24 cellular contexts compared by ENCODE assay signal in genomic region chr21:32507342-32507919, GRCh38.
"Had no signal": no experiment of that assay in that cellular context is flagged by ENCODE, and none has a peak within 500 bp of the region (broad histone marks: within the 10 kb centered on the region; RNA-seq: fewer than 3 reads in every experiment).

No MANE protein-coding gene starts in this region.

- H3K27ac Mint-ChIP-seq: activated B cell treated with CpG ODN at 0.5 μM for 24 hours; activated CD4-positive, alpha-beta T cell treated with anti-CD3 and anti-CD28 coated beads for 36 hours; activated naive CD8-positive, alpha-beta T cell treated with anti-CD3 and anti-CD28 coated beads for 36 hours; activated T-cell treated with anti-CD3 and anti-CD28 coated beads, Interleukin-2, amount 50 U/mL, for 24 hours; progenitor cell of endocrine pancreas; stimulated activated naive CD8-positive, alpha-beta T cell treated with anti-CD3 and anti-CD28 coated beads, Interleukin-15, Interleukin-2, amounts not matched to agents 100 ng/mL and 50 ng/mL, for 24 hours had no signal

- FAIRE-seq: keratinocyte had no signal

- H3K4me1 ChIP-seq: esophagus squamous epithelium, gastroesophageal sphincter, thyroid gland had no signal

- ATAC-seq: activated CD4-positive, alpha-beta T cell treated with anti-CD3 and anti-CD28 coated beads for 36 hours; gastroesophageal sphincter; left lobe of liver; naive thymus-derived CD8-positive, alpha-beta T cell had no signal

- H3K27me3 Mint-ChIP-seq: activated CD4-positive, alpha-beta T cell treated with anti-CD3 and anti-CD28 coated beads for 36 hours; activated naive CD8-positive, alpha-beta T cell treated with anti-CD3 and anti-CD28 coated beads for 36 hours; activated T-cell treated with anti-CD3 and anti-CD28 coated beads, Interleukin-2, amount 50 U/mL, for 24 hours; naive thymus-derived CD8-positive, alpha-beta T cell; progenitor cell of endocrine pancreas; stimulated activated naive CD8-positive, alpha-beta T cell treated with anti-CD3 and anti-CD28 coated beads, Interleukin-15, Interleukin-2, amounts not matched to agents 100 ng/mL and 50 ng/mL, for 24 hours had no signal

- H3K27me3 ChIP-seq: esophagus squamous epithelium, gastroesophageal sphincter, heart right ventricle, thyroid gland had no signal

- H3K9me3 Mint-ChIP-seq: activated naive CD8-positive, alpha-beta T cell treated with anti-CD3 and anti-CD28 coated beads for 36 hours; stimulated activated naive CD8-positive, alpha-beta T cell treated with anti-CD3 and anti-CD28 coated beads, Interleukin-15, Interleukin-2, amounts not matched to agents 100 ng/mL and 50 ng/mL, for 24 hours had no signal

- H3K4me1 Mint-ChIP-seq: activated B cell treated with CpG ODN at 0.5 μM for 24 hours; activated CD4-positive, alpha-beta T cell treated with anti-CD3 and anti-CD28 coated beads for 36 hours; activated naive CD8-positive, alpha-beta T cell treated with anti-CD3 and anti-CD28 coated beads for 36 hours had no signal

- H3K9me3 ChIP-seq: esophagus squamous epithelium, gastroesophageal sphincter, heart right ventricle, thyroid gland had no signal

- H3K4me3 ChIP-seq: esophagus squamous epithelium, gastroesophageal sphincter, heart right ventricle, lung, thyroid gland had no signal

- H3K4me3 Mint-ChIP-seq: activated B cell treated with CpG ODN at 0.5 μM for 24 hours; activated CD4-positive, alpha-beta T cell treated with anti-CD3 and anti-CD28 coated beads for 36 hours; activated naive CD8-positive, alpha-beta T cell treated with anti-CD3 and anti-CD28 coated beads for 36 hours; activated T-cell treated with anti-CD3 and anti-CD28 coated beads, Interleukin-2, amount 50 U/mL, for 24 hours; naive thymus-derived CD8-positive, alpha-beta T cell; stimulated activated naive CD8-positive, alpha-beta T cell treated with anti-CD3 and anti-CD28 coated beads, Interleukin-15, Interleukin-2, amounts not matched to agents 100 ng/mL and 50 ng/mL, for 24 hours had no signal

- H3K27ac ChIP-seq: esophagus squamous epithelium, gastroesophageal sphincter, thyroid gland had no signal

- DNase-seq: activated B cell treated with CpG ODN at 0.5 μM for 24 hours; activated CD4-positive, alpha-beta T cell treated with anti-CD3 and anti-CD28 coated beads for 36 hours; activated CD4-positive, alpha-beta T cell treated with anti-CD3 and anti-CD28 coated beads, Interleukin-2, amount 50 U/mL, for 4 hours; activated CD8-positive, alpha-beta memory T cell treated with anti-CD3 and anti-CD28 coated beads for 24 hours; activated CD8-positive, alpha-beta memory T cell treated with anti-CD3 and anti-CD28 coated beads, Interleukin-2, amount 50 U/mL, for 4 hours; activated naive CD4-positive, alpha-beta T cell treated with Interleukin-2 at 50 U/mL for 16 hours; activated naive CD8-positive, alpha-beta T cell treated with anti-CD3 and anti-CD28 coated beads for 36 hours; activated T-cell treated with anti-CD3 and anti-CD28 coated beads, Interleukin-2, amount 50 U/mL, for 24 hours; amniotic stem cell; effector memory CD4-positive, alpha-beta T cell; esophagus squamous epithelium; heart right ventricle; naive thymus-derived CD8-positive, alpha-beta T cell; retina; stimulated activated CD4-positive, alpha-beta T cell treated with anti-CD3 and anti-CD28 coated beads, Interleukin-12 subunit alpha, Interleukin-12 subunit beta, amount 100 ng/mL, for 4 hours; substantia nigra; T1000; thyroid gland had no signal
